ENCODE assay signal across 17 cellular contexts in genomic region chr10:59376817-59377340, GRCh38. TPM values are rescaled to one million over a fixed set of nuclear protein-coding genes. Genes with fewer than 3 reads are reported as not detected.
DNase-seq lines count a peak whose midpoint lies in the region; ATAC-seq and TF ChIP-seq lines count a peak whose summit lies in the region.
"Had no signal": no experiment of that assay in that cellular context is flagged by ENCODE, and none has a peak within 500 bp of the region (broad histone marks: within the 10 kb centered on the region; RNA-seq: fewer than 3 reads in every experiment).

No MANE protein-coding gene starts in this region.

- CTCF ChIA-PET in Calu3 (lab: Charles Lee), result no interaction called here

- peak; percentile 78 for TF ChIP-seq EP300 in neural cell (conservative IDR thresholded peaks at IDR 0.05; ENCODE audit: poor library complexity, severe bottlenecking)

- H3K27ac ChIP-seq in neural cell (ENCODE audit: low read length), result peak overlapping the region; percentile 82
- H3K27ac ChIP-seq: BLaER1, HL-60 had no signal

- H3K9ac ChIP-seq in neural cell (ENCODE audit: low read length), result peak overlapping the region; percentile 13
- H3K9ac ChIP-seq: BLaER1 had no signal

- H3K9me3 Mint-ChIP-seq in Calu3 (ENCODE audit: low read depth, unreplicated experiment), result no peaks in the 10 kb centered on the region
- H3K9me3 Mint-ChIP-seq: GM23338 had no signal

- DNase-seq in Daoy (ENCODE audit: low read depth) (peak; percentile 4), M059J (ENCODE audit: low read depth) (peak; percentile 36), epithelial cell of esophagus (ENCODE audit: low read depth) (peak; percentile 26), sciatic nerve (ENCODE audit: low spot score) (no peak), NCI-H1417 treated with DMSO at 0.1 percent for 48 hours (lab: John Stamatoyannopoulos, UW) (no peak), Calu3 (no peak)
- DNase-seq: 8988T; AML-193; Caco-2; CD8-positive, alpha-beta memory T cell; DMS53; H9 had no signal

- no peaks in the 10 kb centered on the region for H3K27me3 ChIP-seq in neural cell (ENCODE audit: insufficient read depth, low read depth, low read length)
- H3K27me3 ChIP-seq: BLaER1 had no signal

- no peak for TF ChIP-seq RAD21 in neural cell (conservative IDR thresholded peaks at IDR 0.05)

- TF ChIP-seq CTCF in epithelial cell of esophagus (IDR thresholded peaks at IDR 0.05; ENCODE audit: insufficient read depth, low read depth, low read length, missing control alignments) (no peak), neural cell (IDR thresholded peaks at IDR 0.05; ENCODE audit: poor library complexity, severe bottlenecking) (no peak), Calu3 (IDR thresholded peaks at IDR 0.05; ENCODE audit: unreplicated experiment) (no peak)

- ATAC-seq in sciatic nerve (no peak), HG03159 (IDR thresholded peaks at IDR 0.05; ENCODE audit: unreplicated experiment) (no peak)
- ATAC-seq: GM23338 had no signal

- no peaks in the 10 kb centered on the region for H3K79me2 ChIP-seq in neural cell (replicated peaks; ENCODE audit: insufficient read depth, low read length)

- H3K4me2 ChIP-seq in neural cell (ENCODE audit: low read length), result no peak overlapping the region
- H3K4me2 ChIP-seq: BLaER1, GM23338 had no signal

- no peak overlapping the region for H3K4me3 ChIP-seq in epithelial cell of esophagus (ENCODE audit: low read length)
- H3K4me3 ChIP-seq in neural cell (ENCODE audit: low read length), result peak overlapping the region; percentile 12
- H3K4me3 ChIP-seq: BLaER1, GM23338 had no signal

- no peaks in the 10 kb centered on the region for H3K36me3 ChIP-seq in neural cell (ENCODE audit: insufficient read depth, low read length)
- H3K36me3 ChIP-seq: BLaER1 had no signal

- no peak overlapping the region for H3K27ac Mint-ChIP-seq in Calu3 (ENCODE audit: unreplicated experiment)
- H3K27ac Mint-ChIP-seq: CD8-positive, alpha-beta memory T cell; GM23338; H9 had no signal

- H3K4me3 Mint-ChIP-seq in Calu3 (ENCODE audit: low read depth, unreplicated experiment), result no peak overlapping the region
- H3K4me3 Mint-ChIP-seq: CD8-positive, alpha-beta memory T cell; GM23338; H9 had no signal

- H3F3A ChIP-seq in neural cell (ENCODE audit: insufficient read depth, low read length, poor library complexity, severe bottlenecking), result no peaks in the 10 kb centered on the region

- H2AFZ ChIP-seq in neural cell (ENCODE audit: low read depth, low read length), result no peak overlapping the region
- H2AFZ ChIP-seq: GM23338 had no signal

- BruUV-seq in Calu3 (replicated peaks; lab: Mats Ljungman, UMichigan), result no TSS peak

- no peaks in the 10 kb centered on the region for H4K20me1 ChIP-seq in neural cell (ENCODE audit: insufficient read depth)
- H4K20me1 ChIP-seq: BLaER1 had no signal

- intact Hi-C loops in sciatic nerve (cut with DNase I) (no loop called here), Calu3 (cut with micrococcal nuclease; ENCODE audit: unreplicated experiment) (no loop called here)

- no peaks in the 10 kb centered on the region for H3K4me1 Mint-ChIP-seq in Calu3 (ENCODE audit: low read depth, unreplicated experiment)
- H3K4me1 Mint-ChIP-seq: CD8-positive, alpha-beta memory T cell had no signal

- no peaks in the 10 kb centered on the region for H3K36me3 Mint-ChIP-seq in Calu3 (ENCODE audit: insufficient read depth, unreplicated experiment)
- H3K36me3 Mint-ChIP-seq: CD8-positive, alpha-beta memory T cell had no signal

- H3K9me2 ChIP-seq in neural cell (ENCODE audit: insufficient read depth, low read length), result no peaks in the 10 kb centered on the region

- peaks cover 21% of the 10 kb centered on the region for H3K27me3 Mint-ChIP-seq in Calu3 (ENCODE audit: unreplicated experiment)

- no peaks in the 10 kb centered on the region for H3K9me3 ChIP-seq in neural cell (ENCODE audit: low read length)
- H3K9me3 ChIP-seq: BLaER1, Caco-2 had no signal

TF ChIP-seq in neural cell, 6 proteins besides CTCF, POLR2A, EP300 and RAD21:
- no peak for TF ChIP-seq MXI1 (conservative IDR thresholded peaks at IDR 0.05; ENCODE audit: poor library complexity, severe bottlenecking)
- TF ChIP-seq EZH2 (IDR thresholded peaks at IDR 0.05; ENCODE audit: borderline replicate concordance, insufficient read depth, low read length, poor library complexity, severe bottlenecking), result no peak
- TF ChIP-seq POLR2AphosphoS5 (IDR thresholded peaks at IDR 0.05), result peak; percentile 56
- no peak for TF ChIP-seq TAF1 (IDR thresholded peaks at IDR 0.05; ENCODE audit: low read depth)

RNA-seq across cellular contexts. Expression of gene FAM13C, which starts 14.5 kb away (rescaled TPM):
- total RNA-seq in Daoy (2014; rRNA removed; shearing (Covaris generic)), result 0.46 and 2.4 TPM in 2 replicates
- 0.22 and 1.5 TPM in 2 replicates for total RNA-seq in M059J (2014; rRNA removed; shearing (Covaris generic))
- polyA plus RNA-seq in neural cell, result 89.3 and 92.7 TPM in 2 replicates
- 198 and 231 TPM in 2 replicates for polyA minus RNA-seq in neural cell
- total RNA-seq in sciatic nerve, result 25.0 TPM
- total RNA-seq in Calu3 (2022), result not detected in 2 replicates
- total RNA-seq: CD8-positive, alpha-beta memory T cell had no signal
- polyA plus RNA-seq: CD8-positive, alpha-beta memory T cell had no signal

Comparison
In these comparisons a context has a peak if more than half of its experiments do, and no peak if none do; other contexts are left out.
1. DNase-seq: peak in Daoy (single experiment), M059J (single experiment) and epithelial cell of esophagus (single experiment); none in sciatic nerve (single experiment), NCI-H1417 treated with DMSO at 0.1 percent for 48 hours (single experiment) and Calu3 (single experiment).